Comparison of ENCODE assay signal across 1 cellular context in genomic region chrX:53421125-53421524, GRCh38.
TF ChIP-seq lines count a peak whose summit lies in the region.

No MANE protein-coding gene starts in this region.

TF ChIP-seq in WTC11, 78 proteins besides CTCF, POLR2A, EP300 and RAD21 (continued from another document):
- no peak for TF ChIP-seq ZNF532 (CRISPR knock-in tag; IDR thresholded peaks at IDR 0.05; ENCODE audit: borderline replicate concordance)
- TF ChIP-seq ZBTB43 (CRISPR knock-in tag; IDR thresholded peaks at IDR 0.05), result no peak
- TF ChIP-seq, protein P1, sequence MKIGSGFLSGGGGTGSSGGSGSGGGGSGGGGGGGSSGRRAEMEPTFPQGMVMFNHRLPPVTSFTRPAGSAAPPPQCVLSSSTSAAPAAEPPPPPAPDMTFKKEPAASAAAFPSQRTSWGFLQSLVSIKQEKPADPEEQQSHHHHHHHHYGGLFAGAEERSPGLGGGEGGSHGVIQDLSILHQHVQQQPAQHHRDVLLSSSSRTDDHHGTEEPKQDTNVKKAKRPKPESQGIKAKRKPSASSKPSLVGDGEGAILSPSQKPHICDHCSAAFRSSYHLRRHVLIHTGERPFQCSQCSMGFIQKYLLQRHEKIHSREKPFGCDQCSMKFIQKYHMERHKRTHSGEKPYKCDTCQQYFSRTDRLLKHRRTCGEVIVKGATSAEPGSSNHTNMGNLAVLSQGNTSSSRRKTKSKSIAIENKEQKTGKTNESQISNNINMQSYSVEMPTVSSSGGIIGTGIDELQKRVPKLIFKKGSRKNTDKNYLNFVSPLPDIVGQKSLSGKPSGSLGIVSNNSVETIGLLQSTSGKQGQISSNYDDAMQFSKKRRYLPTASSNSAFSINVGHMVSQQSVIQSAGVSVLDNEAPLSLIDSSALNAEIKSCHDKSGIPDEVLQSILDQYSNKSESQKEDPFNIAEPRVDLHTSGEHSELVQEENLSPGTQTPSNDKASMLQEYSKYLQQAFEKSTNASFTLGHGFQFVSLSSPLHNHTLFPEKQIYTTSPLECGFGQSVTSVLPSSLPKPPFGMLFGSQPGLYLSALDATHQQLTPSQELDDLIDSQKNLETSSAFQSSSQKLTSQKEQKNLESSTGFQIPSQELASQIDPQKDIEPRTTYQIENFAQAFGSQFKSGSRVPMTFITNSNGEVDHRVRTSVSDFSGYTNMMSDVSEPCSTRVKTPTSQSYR (CRISPR knock-in tag; IDR thresholded peaks at IDR 0.05), result no peak
- no peak for TF ChIP-seq EMX1 (CRISPR knock-in tag; IDR thresholded peaks at IDR 0.05)
- no peak for TF ChIP-seq SMAD4 (CRISPR knock-in tag; IDR thresholded peaks at IDR 0.05)
- TF ChIP-seq CDX4 (CRISPR knock-in tag; IDR thresholded peaks at IDR 0.05; ENCODE audit: borderline replicate concordance), result no peak
- no peak for TF ChIP-seq CBFB (CRISPR knock-in tag; IDR thresholded peaks at IDR 0.05; ENCODE audit: low read depth)
- no peak for TF ChIP-seq IRF2 (CRISPR knock-in tag; IDR thresholded peaks at IDR 0.05; ENCODE audit: borderline replicate concordance, low read depth)
- TF ChIP-seq TEAD4 (CRISPR knock-in tag; IDR thresholded peaks at IDR 0.05), result no peak
